Comparison of ENCODE assay signal across 15 cellular contexts in the genomic region with DNA sequence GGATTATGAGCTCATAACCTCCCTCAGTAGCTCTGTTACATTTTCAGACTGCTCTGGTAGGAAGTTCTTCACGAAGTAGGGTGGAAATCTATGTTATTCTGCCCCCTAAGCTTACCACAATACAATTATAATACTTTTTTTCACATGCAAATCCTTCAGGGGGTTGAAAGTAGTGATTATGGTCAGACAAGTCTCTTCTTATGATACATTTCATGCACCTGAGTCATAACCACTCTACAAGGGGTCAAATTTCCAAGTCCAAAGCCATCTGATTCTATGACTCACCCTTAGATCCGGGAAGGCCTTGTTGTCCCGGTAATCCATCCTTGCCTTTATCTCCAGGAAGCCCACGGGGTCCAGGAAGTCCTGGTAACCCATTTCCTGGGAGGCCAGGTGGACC.
DNase-seq lines count a peak whose midpoint lies in the region; ATAC-seq and TF ChIP-seq lines count a peak whose summit lies in the region.
"Had no signal": no experiment of that assay in that cellular context is flagged by ENCODE, and none has a peak within 500 bp of the region (broad histone marks: within the 10 kb centered on the region; RNA-seq: fewer than 3 reads in every experiment).

No MANE protein-coding gene starts in this region.

- BruUV-seq in IMR-90 (replicated peaks; lab: Mats Ljungman, UMichigan): no TSS peak
- BruUV-seq in mammary epithelial cell (replicated peaks; lab: Mats Ljungman, UMichigan): no TSS peak

- no peak overlapping the region for H3K23ac ChIP-seq in IMR-90 (ENCODE audit: low read depth, low read length)

- no peak overlapping the region for H2AK9ac ChIP-seq in IMR-90 (replicated peaks; ENCODE audit: low read depth, low read length, poor library complexity)

- no peak overlapping the region for H2BK120ac ChIP-seq in IMR-90 (ENCODE audit: low read depth, low read length)

- H3K18ac ChIP-seq in IMR-90 (ENCODE audit: low read depth, low read length): no peak overlapping the region

- no peaks in the 10 kb centered on the region for H3K79me2 ChIP-seq in mammary epithelial cell (ENCODE audit: insufficient read depth, low read length)

- no peak overlapping the region for H2BK15ac ChIP-seq in IMR-90 (ENCODE audit: low read depth, low read length)

- H3K9me3 ChIP-seq in IMR-90 (ENCODE audit: control insufficient read depth, insufficient read depth, low read length) (no peaks in the 10 kb centered on the region), mammary epithelial cell (replicated peaks; ENCODE audit: insufficient read depth, low read length) (no peaks in the 10 kb centered on the region), left lung (no peaks in the 10 kb centered on the region)
- H3K9me3 ChIP-seq: upper lobe of left lung had no signal

- intact Hi-C loops in IMR-90 (cut with micrococcal nuclease): no loop called here
- intact Hi-C loops in mammary epithelial cell (cut with micrococcal nuclease): no loop called here
- intact Hi-C loops in left lung (cut with DNase I): no loop called here

- H3K4ac ChIP-seq in IMR-90 (ENCODE audit: low read depth, low read length): no peak overlapping the region

- no peak for TF ChIP-seq CTCF in IMR-90 (conservative IDR thresholded peaks at IDR 0.05; ENCODE audit: low read depth, low read length)
- TF ChIP-seq CTCF in mammary epithelial cell (conservative IDR thresholded peaks at IDR 0.05 in 1 of 2, IDR thresholded peaks at IDR 0.05 in 1 of 2; ENCODE audit: extremely low read depth in 1 of 2, insufficient read depth in 1 of 2, low read depth in 1 of 2, low read length in 2 of 2): no peak
- TF ChIP-seq CTCF in left lung (IDR thresholded peaks at IDR 0.05): no peak

- H3K36me3 ChIP-seq in IMR-90 (ENCODE audit: control insufficient read depth, insufficient read depth, low read length) (no peaks in the 10 kb centered on the region), mammary epithelial cell (ENCODE audit: insufficient read depth, low read length) (no peaks in the 10 kb centered on the region), left lung (no peaks in the 10 kb centered on the region)
- H3K36me3 ChIP-seq: upper lobe of left lung had no signal

- H4K91ac ChIP-seq in IMR-90 (ENCODE audit: insufficient read depth, low read depth, low read length): no peak overlapping the region

- H3K36me3 Mint-ChIP-seq in activated T-cell treated with anti-CD3 and anti-CD28 coated beads, Interleukin-2, amount 50 U/mL, for 72 hours (ENCODE audit: insufficient read depth in 2 of 2): no peaks in the 10 kb centered on the region
- H3K36me3 Mint-ChIP-seq: activated CD8-positive, alpha-beta memory T cell treated with anti-CD3 and anti-CD28 coated beads, Interleukin-2, amount 10 ng/mL, durations not matched to agents 7 days and 5 days; activated naive CD8-positive, alpha-beta T cell treated with anti-CD3 and anti-CD28 coated beads, Interleukin-2, amount 10 ng/mL, durations not matched to agents 7 days and 5 days; CD14-positive monocyte had no signal

- H3K4me3 ChIP-seq in IMR-90 (ENCODE audit: insufficient read depth, low read depth, low read length) (no peak overlapping the region), mammary epithelial cell (replicated peaks in 1 of 3; ENCODE audit: insufficient read depth in 1 of 3, low read depth in 2 of 3, low read length in 3 of 3) (no peak overlapping the region), left lung (no peak overlapping the region)
- H3K4me3 ChIP-seq: upper lobe of left lung had no signal

- peak overlapping the region in 1 of 2 experiments; percentile 48; a peak in 1 of 4 replicates for H4K8ac ChIP-seq in IMR-90 (ENCODE audit: low read depth in 2 of 2, low read length in 2 of 2)

- no peak overlapping the region for H2BK5ac ChIP-seq in IMR-90 (ENCODE audit: low read depth, low read length, poor library complexity, severe bottlenecking)

- peaks cover 19% of the 10 kb centered on the region for H3K27me3 ChIP-seq in IMR-90 (ENCODE audit: control insufficient read depth, insufficient read depth, low read length)
- H3K27me3 ChIP-seq in mammary epithelial cell (ENCODE audit: insufficient read depth, low read length): peaks cover 4% of the 10 kb centered on the region
- peaks cover 0 to 11% of the 10 kb centered on the region in 2 donors for H3K27me3 ChIP-seq in left lung
- H3K27me3 ChIP-seq: upper lobe of left lung had no signal

- H2BK20ac ChIP-seq in IMR-90 (ENCODE audit: low read depth, low read length): no peak overlapping the region

- H3K27me3 Mint-ChIP-seq in activated T-cell treated with anti-CD3 and anti-CD28 coated beads, Interleukin-2, amount 50 U/mL, for 72 hours (ENCODE audit: low read depth): peaks cover 40% of the 10 kb centered on the region

- no CpG with 5 or more reads among the region's 4 CpGs for WGBS in IMR-90 (ENCODE audit: extremely low coverage in 2 of 2, insufficient read length in 1 of 2), 2 experiments
- WGBS in mammary epithelial cell (ENCODE audit: low coverage, missing lambda C conversion rate): 12% methylated on average over 4 of the region's 4 CpGs

- H3K4me2 ChIP-seq in IMR-90 (ENCODE audit: low read depth, low read length): no peak overlapping the region; the same call in 1 of the 2 replicates
- no peak overlapping the region for H3K4me2 ChIP-seq in mammary epithelial cell (ENCODE audit: insufficient read depth, low read depth, low read length)

- H3K79me1 ChIP-seq in IMR-90 (ENCODE audit: low read depth in 1 of 2, low read length in 2 of 2): no peaks in the 10 kb centered on the region

- H3K9ac ChIP-seq in IMR-90 (ENCODE audit: low read depth, low read length) (no peak overlapping the region), mammary epithelial cell (ENCODE audit: insufficient read depth, low read length) (no peak overlapping the region)

- no peak for TF ChIP-seq RAD21 in IMR-90 (IDR thresholded peaks at IDR 0.05; ENCODE audit: low read length)

- H2AFZ ChIP-seq in IMR-90 (replicated peaks; ENCODE audit: low read length, poor library complexity) (no peak overlapping the region), mammary epithelial cell (ENCODE audit: low read depth, low read length) (no peak overlapping the region)

- in situ Hi-C loops in IMR-90 (cut with MboI; ENCODE audit: low sequenced_read_pairs) (no loop called here), mammary epithelial cell (cut with MboI; ENCODE audit: low sequenced_read_pairs in 2 of 2) (no loop called here)

- no peaks in the 10 kb centered on the region for H3K9me1 ChIP-seq in IMR-90 (ENCODE audit: insufficient read depth, low read length)

- dilution Hi-C loops in IMR-90 (cut with HindIII; ENCODE audit: low sequenced_read_pairs, unreplicated experiment): no loop called here
- dilution Hi-C loops in mammary epithelial cell (cut with HindIII; ENCODE audit: low sequenced_read_pairs): no loop called here

- ATAC-seq in IMR-90 (ENCODE audit: low read depth): peak; percentile 54
- ATAC-seq in left lung: peak; percentile 17
- ATAC-seq in activated T-cell treated with anti-CD3 and anti-CD28 coated beads, Interleukin-2, amount 50 U/mL, for 72 hours (replicated peaks in 1 of 2): no peak
- no peak for ATAC-seq in HG02588 (IDR thresholded peaks at IDR 0.05; ENCODE audit: unreplicated experiment)
- ATAC-seq: activated CD8-positive, alpha-beta memory T cell treated with anti-CD3 and anti-CD28 coated beads, Interleukin-2, amount 10 ng/mL, durations not matched to agents 7 days and 5 days had no signal

- H3K27ac ChIP-seq in IMR-90 (ENCODE audit: insufficient read depth, low read length) (no peak overlapping the region), mammary epithelial cell (ENCODE audit: insufficient read depth, low read depth, low read length) (no peak overlapping the region), left lung (no peak overlapping the region)
- H3K27ac ChIP-seq: upper lobe of left lung had no signal

- H3K56ac ChIP-seq in IMR-90 (ENCODE audit: extremely low read depth, insufficient read depth, low read length): no peak overlapping the region

- H3K27ac Mint-ChIP-seq in activated T-cell treated with anti-CD3 and anti-CD28 coated beads, Interleukin-2, amount 50 U/mL, for 72 hours: no peak overlapping the region
- H3K27ac Mint-ChIP-seq: activated CD8-positive, alpha-beta memory T cell treated with anti-CD3 and anti-CD28 coated beads, Interleukin-2, amount 10 ng/mL, durations not matched to agents 7 days and 5 days; activated naive CD8-positive, alpha-beta T cell treated with anti-CD3 and anti-CD28 coated beads, Interleukin-2, amount 10 ng/mL, durations not matched to agents 7 days and 5 days; CD14-positive monocyte had no signal

- no peak overlapping the region for H2AK5ac ChIP-seq in IMR-90 (ENCODE audit: low read depth, low read length)

- POLR2A ChIA-PET in IMR-90 (lab: Charles Lee; ENCODE audit: unreplicated experiment): no interaction called here

- no peaks in the 10 kb centered on the region for H4K20me1 ChIP-seq in IMR-90 (ENCODE audit: insufficient read depth, low read length)
- H4K20me1 ChIP-seq in mammary epithelial cell (ENCODE audit: insufficient read depth, low read length): no peaks in the 10 kb centered on the region

- H3K4me3 Mint-ChIP-seq in activated T-cell treated with anti-CD3 and anti-CD28 coated beads, Interleukin-2, amount 50 U/mL, for 72 hours: no peak overlapping the region
- H3K4me3 Mint-ChIP-seq: activated CD8-positive, alpha-beta memory T cell treated with anti-CD3 and anti-CD28 coated beads, Interleukin-2, amount 10 ng/mL, durations not matched to agents 7 days and 5 days; activated naive CD8-positive, alpha-beta T cell treated with anti-CD3 and anti-CD28 coated beads, Interleukin-2, amount 10 ng/mL, durations not matched to agents 7 days and 5 days; CD14-positive monocyte had no signal

- no peaks in the 10 kb centered on the region for H3K4me1 Mint-ChIP-seq in activated T-cell treated with anti-CD3 and anti-CD28 coated beads, Interleukin-2, amount 50 U/mL, for 72 hours (ENCODE audit: low read depth)
- H3K4me1 Mint-ChIP-seq: activated CD8-positive, alpha-beta memory T cell treated with anti-CD3 and anti-CD28 coated beads, Interleukin-2, amount 10 ng/mL, durations not matched to agents 7 days and 5 days; activated naive CD8-positive, alpha-beta T cell treated with anti-CD3 and anti-CD28 coated beads, Interleukin-2, amount 10 ng/mL, durations not matched to agents 7 days and 5 days; CD14-positive monocyte had no signal

- H3K4me1 ChIP-seq in IMR-90 (ENCODE audit: control insufficient read depth, insufficient read depth, low read length) (peaks cover 2% of the 10 kb centered on the region; the same call in 1 of the 2 replicates), mammary epithelial cell (ENCODE audit: insufficient read depth, low read length) (peaks cover 9% of the 10 kb centered on the region), left lung (no peaks in the 10 kb centered on the region)
- H3K4me1 ChIP-seq: upper lobe of left lung had no signal

- H3K9me3 Mint-ChIP-seq in activated T-cell treated with anti-CD3 and anti-CD28 coated beads, Interleukin-2, amount 50 U/mL, for 72 hours: no peaks in the 10 kb centered on the region
- H3K9me3 Mint-ChIP-seq: activated naive CD8-positive, alpha-beta T cell treated with anti-CD3 and anti-CD28 coated beads, Interleukin-2, amount 10 ng/mL, durations not matched to agents 7 days and 5 days; CD14-positive monocyte had no signal

- H3K14ac ChIP-seq in IMR-90 (replicated peaks; ENCODE audit: low read depth, low read length): no peak overlapping the region

- no peak overlapping the region for H4K5ac ChIP-seq in IMR-90 (ENCODE audit: low read depth, low read length)

- peak; percentile 21 for DNase-seq in AG20443 (ENCODE audit: low spot score)
- peak; percentile 87 for DNase-seq in IMR-90
- DNase-seq in mammary epithelial cell: peak; percentile 73
- DNase-seq in left lung: no peak
- no peak for DNase-seq in activated T-cell treated with anti-CD3 and anti-CD28 coated beads, Interleukin-2, amount 50 U/mL, for 1 hour
- no peak for DNase-seq in superior temporal gyrus (ENCODE audit: extremely low spot score)
- DNase-seq in activated T-cell treated with anti-CD3 and anti-CD28 coated beads, Interleukin-2, amount 50 U/mL, for 72 hours: no peak
- DNase-seq: activated CD8-positive, alpha-beta memory T cell treated with anti-CD3 and anti-CD28 coated beads, Interleukin-2, amount 10 ng/mL, durations not matched to agents 7 days and 5 days; activated naive CD8-positive, alpha-beta T cell treated with anti-CD3 and anti-CD28 coated beads, Interleukin-2, amount 10 ng/mL, durations not matched to agents 7 days and 5 days; effector CD8-positive, alpha-beta T cell; H7; NCI-H2227 treated with DMSO at 0.1 percent for 48 hours; upper lobe of left lung had no signal

- CTCF ChIA-PET in IMR-90 (lab: Yijun Ruan, JAX) (interaction anchor here (0.6 kb wide), 1 partner anchor 191 kb away, joined by 3 read pairs; no protein-coding TSS in a partner anchor), mammary epithelial cell (lab: Charles Lee; ENCODE audit: low non-redundant PET) (no interaction called here)

- TF ChIP-seq POLR2A in IMR-90 (IDR thresholded peaks at IDR 0.05; ENCODE audit: low read depth, low read length): no peak

Comparison
In these comparisons a context has a peak if more than half of its experiments do, and no peak if none do; other contexts are left out.
1. DNase-seq: peak in AG20443 (single experiment), IMR-90 (single experiment) and mammary epithelial cell (single experiment); none in left lung (0 of 2), activated T-cell treated with anti-CD3 and anti-CD28 coated beads, Interleukin-2, amount 50 U/mL, for 1 hour (single experiment), superior temporal gyrus (single experiment) and activated T-cell treated with anti-CD3 and anti-CD28 coated beads, Interleukin-2, amount 50 U/mL, for 72 hours (0 of 2).
2. ATAC-seq: peak in IMR-90 (single experiment) and left lung (single experiment); none in activated T-cell treated with anti-CD3 and anti-CD28 coated beads, Interleukin-2, amount 50 U/mL, for 72 hours (0 of 2) and HG02588 (single experiment).